In the genomic region with DNA sequence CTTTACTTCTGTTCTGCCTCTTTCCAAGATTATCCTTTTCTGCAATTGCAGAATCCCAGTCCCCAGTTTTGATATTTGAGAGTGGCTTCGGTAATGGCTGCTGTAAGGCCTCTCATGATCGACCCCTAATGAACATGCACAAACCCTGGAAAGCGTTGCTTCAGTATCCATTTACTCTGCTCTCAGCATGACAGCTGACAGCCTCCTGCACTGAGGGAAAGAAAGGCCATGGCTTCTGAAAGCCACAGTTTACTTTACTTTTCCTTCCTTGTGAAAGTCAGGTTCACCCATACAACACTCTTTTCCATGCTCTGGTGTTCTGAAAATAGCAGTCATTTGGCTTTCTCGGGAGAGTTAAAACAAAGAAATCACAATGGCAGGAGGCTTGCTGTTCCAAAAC, we compare ENCODE assay signal across 22 cellular contexts.
"Had no signal": no experiment of that assay in that cellular context is flagged by ENCODE, and none has a peak within 500 bp of the region (broad histone marks: within the 10 kb centered on the region; RNA-seq: fewer than 3 reads in every experiment).

No MANE protein-coding gene starts in this region.

- H3K27ac ChIP-seq: coronary artery, dorsolateral prefrontal cortex, foreskin keratinocyte, heart right ventricle, lower lobe of right lung, right lobe of liver, transverse colon had no signal

- H3K4me3 ChIP-seq: coronary artery, dorsolateral prefrontal cortex, heart right ventricle, lower lobe of right lung, right lobe of liver, transverse colon had no signal

- ATAC-seq: activated naive CD8-positive, alpha-beta T cell treated with anti-CD3 and anti-CD28 coated beads, Interleukin-2, amount 50 U/mL, for 24 hours; activated T-helper 17 cell treated with anti-CD3 and anti-CD28 coated beads, Interleukin-2, amount 50 U/mL, for 72 hours; esophagus mucosa; foreskin keratinocyte; heart right ventricle; lower lobe of right lung; right lobe of liver had no signal

- H3K9me3 ChIP-seq: heart right ventricle, lower lobe of right lung, right lobe of liver, transverse colon had no signal

- H3K36me3 Mint-ChIP-seq: activated naive CD4-positive, alpha-beta T cell treated with anti-CD3 and anti-CD28 coated beads, Interleukin-2, amount 50 U/mL, for 24 hours had no signal

- H3K36me3 ChIP-seq: heart right ventricle, lower lobe of right lung, right lobe of liver, transverse colon had no signal

- H3K27me3 ChIP-seq: heart right ventricle, right lobe of liver, transverse colon had no signal

- H3K9me3 Mint-ChIP-seq: activated CD4-positive, alpha-beta memory T cell treated with anti-CD3 and anti-CD28 coated beads, Interleukin-2, amount 10 ng/mL, durations not matched to agents 7 days and 5 days; activated CD4-positive, alpha-beta T cell treated with anti-CD3 and anti-CD28 coated beads, Interleukin-2, amount 10 ng/mL, durations not matched to agents 7 days and 5 days; activated naive CD4-positive, alpha-beta T cell treated with anti-CD3 and anti-CD28 coated beads, Interleukin-2, amount 50 U/mL, for 24 hours; activated naive CD8-positive, alpha-beta T cell treated with anti-CD3 and anti-CD28 coated beads, Interleukin-2, amount 50 U/mL, for 24 hours; activated T-cell treated with anti-CD3 and anti-CD28 coated beads, Interleukin-2, amount 50 U/mL, for 24 hours; activated T-helper 17 cell treated with anti-CD3 and anti-CD28 coated beads, Interleukin-2, amount 50 U/mL, for 72 hours; nephron had no signal

- DNase-seq: activated CD4-positive, alpha-beta memory T cell treated with anti-CD3 and anti-CD28 coated beads, Interleukin-2, amount 10 ng/mL, durations not matched to agents 7 days and 5 days; activated CD4-positive, alpha-beta T cell treated with anti-CD3 and anti-CD28 coated beads, Interleukin-2, amount 10 ng/mL, durations not matched to agents 7 days and 5 days; activated CD4-positive, CD25-positive, alpha-beta regulatory T cell treated with anti-CD3 and anti-CD28 coated beads, Interleukin-2, amount 50 U/mL, for 72 hours; activated CD8-positive, alpha-beta memory T cell treated with anti-CD3 and anti-CD28 coated beads, Interleukin-2, amount 50 U/mL, for 48 hours; activated gamma-delta T cell treated with Interleukin-2 at 50 U/mL for 16 hours; activated naive CD8-positive, alpha-beta T cell treated with anti-CD3 and anti-CD28 coated beads, Interleukin-2, amount 50 U/mL, for 24 hours; activated T-cell treated with anti-CD3 and anti-CD28 coated beads, Interleukin-2, amount 50 U/mL, for 24 hours; dorsolateral prefrontal cortex; foreskin keratinocyte; heart right ventricle; lower lobe of right lung; mesendoderm; right lobe of liver; stimulated activated CD4-positive, alpha-beta T cell treated with anti-CD3 and anti-CD28 coated beads, Interleukin-2, amount 100 ng/mL, for 48 hours; stimulated activated naive CD4-positive, alpha-beta T cell treated with Interleukin-2 at 50 U/mL for 16 hours; T-helper 2 cell; transverse colon had no signal

- H3K4me1 Mint-ChIP-seq: activated CD4-positive, alpha-beta memory T cell treated with anti-CD3 and anti-CD28 coated beads, Interleukin-2, amount 10 ng/mL, durations not matched to agents 7 days and 5 days; activated CD4-positive, alpha-beta T cell treated with anti-CD3 and anti-CD28 coated beads, Interleukin-2, amount 10 ng/mL, durations not matched to agents 7 days and 5 days; activated naive CD4-positive, alpha-beta T cell treated with anti-CD3 and anti-CD28 coated beads, Interleukin-2, amount 50 U/mL, for 24 hours; activated naive CD8-positive, alpha-beta T cell treated with anti-CD3 and anti-CD28 coated beads, Interleukin-2, amount 50 U/mL, for 24 hours; activated T-helper 17 cell treated with anti-CD3 and anti-CD28 coated beads, Interleukin-2, amount 50 U/mL, for 72 hours had no signal

- H3K27me3 Mint-ChIP-seq: activated CD4-positive, alpha-beta memory T cell treated with anti-CD3 and anti-CD28 coated beads, Interleukin-2, amount 10 ng/mL, durations not matched to agents 7 days and 5 days; activated CD4-positive, alpha-beta T cell treated with anti-CD3 and anti-CD28 coated beads, Interleukin-2, amount 10 ng/mL, durations not matched to agents 7 days and 5 days; activated naive CD8-positive, alpha-beta T cell treated with anti-CD3 and anti-CD28 coated beads, Interleukin-2, amount 50 U/mL, for 24 hours; activated T-cell treated with anti-CD3 and anti-CD28 coated beads, Interleukin-2, amount 50 U/mL, for 24 hours; activated T-helper 17 cell treated with anti-CD3 and anti-CD28 coated beads, Interleukin-2, amount 50 U/mL, for 72 hours had no signal

- H3K27ac Mint-ChIP-seq: activated CD4-positive, alpha-beta memory T cell treated with anti-CD3 and anti-CD28 coated beads, Interleukin-2, amount 10 ng/mL, durations not matched to agents 7 days and 5 days; activated CD4-positive, alpha-beta T cell treated with anti-CD3 and anti-CD28 coated beads, Interleukin-2, amount 10 ng/mL, durations not matched to agents 7 days and 5 days; activated naive CD4-positive, alpha-beta T cell treated with anti-CD3 and anti-CD28 coated beads, Interleukin-2, amount 50 U/mL, for 24 hours; activated naive CD8-positive, alpha-beta T cell treated with anti-CD3 and anti-CD28 coated beads, Interleukin-2, amount 50 U/mL, for 24 hours; activated T-cell treated with anti-CD3 and anti-CD28 coated beads, Interleukin-2, amount 50 U/mL, for 24 hours; activated T-helper 17 cell treated with anti-CD3 and anti-CD28 coated beads, Interleukin-2, amount 50 U/mL, for 72 hours had no signal

- H3K4me1 ChIP-seq: foreskin keratinocyte, heart right ventricle, lower lobe of right lung had no signal

- H3K4me3 Mint-ChIP-seq: activated CD4-positive, alpha-beta memory T cell treated with anti-CD3 and anti-CD28 coated beads, Interleukin-2, amount 10 ng/mL, durations not matched to agents 7 days and 5 days; activated CD4-positive, alpha-beta T cell treated with anti-CD3 and anti-CD28 coated beads, Interleukin-2, amount 10 ng/mL, durations not matched to agents 7 days and 5 days; activated naive CD4-positive, alpha-beta T cell treated with anti-CD3 and anti-CD28 coated beads, Interleukin-2, amount 50 U/mL, for 24 hours; activated naive CD8-positive, alpha-beta T cell treated with anti-CD3 and anti-CD28 coated beads, Interleukin-2, amount 50 U/mL, for 24 hours; activated T-cell treated with anti-CD3 and anti-CD28 coated beads, Interleukin-2, amount 50 U/mL, for 24 hours; activated T-helper 17 cell treated with anti-CD3 and anti-CD28 coated beads, Interleukin-2, amount 50 U/mL, for 72 hours; nephron had no signal
